Comparison of ENCODE assay signal across 8 cellular contexts in genomic region chr14:60753264-60754126, GRCh38. TPM values are rescaled to one million over a fixed set of nuclear protein-coding genes. Genes with fewer than 3 reads are reported as not detected.
A peak's percentile ranks its signal among the peaks of the same experiment; 100 is the strongest.
DNase-seq lines count a peak whose midpoint lies in the region; ATAC-seq and TF ChIP-seq lines count a peak whose summit lies in the region.

No MANE protein-coding gene starts in this region.

- no peak overlapping the region for H2AFZ ChIP-seq in MM.1S (ENCODE audit: low read length)

- TF ChIP-seq POLR2A in ovary (IDR thresholded peaks at IDR 0.05): no peak

- H3K9me3 ChIP-seq in MM.1S (replicated peaks; ENCODE audit: insufficient read depth, low read length) (no peaks in the 10 kb centered on the region), ovary (no peaks in the 10 kb centered on the region)

- no peaks in the 10 kb centered on the region for H4K20me1 ChIP-seq in MM.1S (ENCODE audit: insufficient read depth, low read length)

- intact Hi-C loops in ovary (cut with DNase I): no loop called here

- 0 out of 2 replicates have a peak overlapping the region, but pooled peaks have one; percentile 6 for H3K4me2 ChIP-seq in MM.1S (ENCODE audit: low read depth, low read length)

- no peak overlapping the region; the same call in 1 of the 2 replicates for H3K9ac ChIP-seq in MM.1S (ENCODE audit: low read length)

- H3K4me3 ChIP-seq in MM.1S (ENCODE audit: low read length) (no peak overlapping the region), ovary (no peak overlapping the region)

- no peaks in the 10 kb centered on the region for H3F3A ChIP-seq in MM.1S (ENCODE audit: insufficient read depth, low read length)

- TF ChIP-seq CTCF in GM10266 (IDR thresholded peaks at IDR 0.05; ENCODE audit: control insufficient read depth, insufficient read depth, low read depth, missing control alignments): no peak
- TF ChIP-seq CTCF in MM.1S (IDR thresholded peaks at IDR 0.05; ENCODE audit: low read length): no peak
- TF ChIP-seq CTCF in ovary (IDR thresholded peaks at IDR 0.05): no peak

- no peaks in the 10 kb centered on the region for H3K9me2 ChIP-seq in MM.1S (replicated peaks; ENCODE audit: insufficient read depth, low read length)

- H3K79me2 ChIP-seq in MM.1S (ENCODE audit: low read length): peaks cover 8% of the 10 kb centered on the region; the same call in 1 of the 2 replicates

- no peak for TF ChIP-seq EP300 in ovary (IDR thresholded peaks at IDR 0.05)

- peak; percentile 97 for ATAC-seq in GM21786 (IDR thresholded peaks at IDR 0.05; ENCODE audit: unreplicated experiment)

- no peaks in the 10 kb centered on the region for H3K27me3 ChIP-seq in MM.1S (replicated peaks; ENCODE audit: insufficient read depth, low read length)
- H3K27me3 ChIP-seq in ovary: no peaks in the 10 kb centered on the region

- H3K36me3 ChIP-seq in MM.1S (replicated peaks; ENCODE audit: insufficient read depth, low read length) (no peaks in the 10 kb centered on the region), ovary (no peaks in the 10 kb centered on the region)

- H3K4me1 ChIP-seq in MM.1S (ENCODE audit: low read length) (peaks cover 8% of the 10 kb centered on the region; the same call in 1 of the 2 replicates), ovary (ENCODE audit: insufficient read depth) (peaks cover 3% of the 10 kb centered on the region)

- DNase-seq in GM10266 (ENCODE audit: extremely low spot score) (peak; percentile 73), MM.1S (peak; percentile 79), activated T-helper 1 cell treated with Interleukin-2 at 50 U/mL for 16 hours (ENCODE audit: low read depth) (peak; percentile 5), LoVo (ENCODE audit: low spot score) (no peak), NCI-H226 (no peak), ovary (no peak)
- peak; percentile 24 to 28 for DNase-seq in stimulated activated CD4-positive, alpha-beta T cell treated with anti-CD3 and anti-CD28 coated beads, Interleukin-2, amount 100 ng/mL, for 48 hours

- 89 to 95% (median 94%) methylated on average over 7 of the region's 7 CpGs for WGBS in ovary, 3 donors

- H3K27ac ChIP-seq in MM.1S (ENCODE audit: low read length) (peak overlapping the region; percentile 68; the same call in 1 of the 2 replicates), ovary (no peak overlapping the region)

RNA-seq across cellular contexts. Expression of gene MNAT1, which starts 18.9 kb away (rescaled TPM):
- total RNA-seq in ovary: 10 to 100 TPM; 28.7 to 59.4 (median 44.8) TPM
- polyA plus RNA-seq in ovary: 10 to 100 TPM; 23.0 to 24.0 TPM

RNA-seq across cellular contexts. Expression of gene SIX4, which starts 29.3 kb away (rescaled TPM):
- total RNA-seq in ovary: 10 to 100 TPM in 1 of 7 donors, 1 to 10 TPM in 6; 3.5 to 11.1 (median 7.7) TPM
- 1 to 10 TPM; 1.2 to 1.3 TPM for polyA plus RNA-seq in ovary

Comparison
In these comparisons a context has a peak if more than half of its experiments do, and no peak if none do; other contexts are left out.
1. DNase-seq: peak in GM10266 (single experiment), MM.1S (single experiment), activated T-helper 1 cell treated with Interleukin-2 at 50 U/mL for 16 hours (single experiment) and stimulated activated CD4-positive, alpha-beta T cell treated with anti-CD3 and anti-CD28 coated beads, Interleukin-2, amount 100 ng/mL, for 48 hours (2 of 2); none in LoVo (single experiment), NCI-H226 (single experiment) and ovary (0 of 5).